ENCODE assay signal across 8 cellular contexts in the genomic region with DNA sequence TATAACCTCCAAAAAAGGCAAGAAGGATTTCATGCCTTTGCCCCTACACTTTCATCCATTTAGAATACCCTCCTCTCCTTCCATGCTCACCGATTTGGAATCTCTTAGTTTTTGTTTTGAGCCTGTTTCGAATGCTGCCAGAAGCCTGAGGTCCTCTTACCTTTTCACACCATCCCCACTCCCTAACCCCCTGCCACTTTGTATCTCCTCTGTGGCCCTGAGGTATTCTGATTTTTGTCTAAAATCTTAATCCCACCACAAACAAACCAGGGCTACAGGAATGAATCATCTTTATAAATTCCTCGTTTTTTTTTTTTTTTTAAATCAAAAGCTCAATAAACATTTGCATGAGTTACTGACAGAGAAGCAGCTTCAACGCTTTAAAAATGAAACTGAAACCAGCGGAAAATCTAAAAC. TPM values are rescaled to one million over a fixed set of nuclear protein-coding genes. Genes with fewer than 3 reads are reported as not detected.
A peak's percentile ranks its signal among the peaks of the same experiment; 100 is the strongest.
DNase-seq lines count a peak whose midpoint lies in the region; ATAC-seq and TF ChIP-seq lines count a peak whose summit lies in the region.

No MANE protein-coding gene starts in this region.

- CTCF ChIA-PET in RWPE1 (lab: Yijun Ruan, JAX), result interaction anchor here (0.7 kb wide), 1 partner anchor 702 kb away, joined by 4 read pairs; no protein-coding TSS in a partner anchor

- H3K9me3 ChIP-seq in gastrocnemius medialis, result no peaks in the 10 kb centered on the region

- H3K4me3 ChIP-seq in fibroblast of the aortic adventitia (ENCODE audit: low read depth, low read length) (peak overlapping the region; percentile 99), gastrocnemius medialis (peak overlapping the region; percentile 64 to 99 (median 90))

- H3K27me3 ChIP-seq in gastrocnemius medialis, result no peaks in the 10 kb centered on the region

- no peak for TF ChIP-seq POLR2A in gastrocnemius medialis (IDR thresholded peaks at IDR 0.05)

- peak; percentile 38 for DNase-seq in NCI-H1092 treated with DMSO at 0.1 percent for 48 hours (lab: John Stamatoyannopoulos, UW)
- no peak for DNase-seq in NCI-H1092 (lab: John Stamatoyannopoulos, UW)
- DNase-seq in HFFc6, result no peak
- no peak for DNase-seq in RWPE1 (ENCODE audit: low spot score)
- DNase-seq in fibroblast of the aortic adventitia (ENCODE audit: low read depth), result no peak
- no peak for DNase-seq in gastrocnemius medialis
- no peak for DNase-seq in NCI-H510A (lab: John Stamatoyannopoulos, UW)
- DNase-seq in middle frontal gyrus (ENCODE audit: extremely low spot score, low spot score), result no peak

- H3K4me1 Mint-ChIP-seq in HFFc6 (ENCODE audit: low read depth), result peaks cover 40% of the 10 kb centered on the region

- H3K27ac Mint-ChIP-seq in HFFc6, result peak overlapping the region; percentile 95

- peak overlapping the region; percentile 93 for H3K4me3 Mint-ChIP-seq in HFFc6

- intact Hi-C loops in gastrocnemius medialis (cut with DNase I; ENCODE audit: low total_unique reads), result loop anchor here (5.0 to 10.0 kb wide), 3 partner anchors 430 to 1362 kb away; a partner anchor contains a TSS

- H3K27me3 Mint-ChIP-seq in HFFc6 (ENCODE audit: insufficient read depth), result peaks cover 25% of the 10 kb centered on the region

- in situ Hi-C loops in gastrocnemius medialis (cut with MboI; ENCODE audit: low sequenced_read_pairs in 4 of 4), result loop anchor here in 2 of 4 donors (25.0 kb wide), 2 partner anchors 300 to 1250 kb away; a partner anchor contains a TSS

- ATAC-seq in gastrocnemius medialis, result no peak

- H3K36me3 ChIP-seq in gastrocnemius medialis, result peaks cover 0 to 26% of the 10 kb centered on the region in 2 donors

- peaks cover 10% of the 10 kb centered on the region; the same call in 1 of the 2 replicates for H3K9me3 Mint-ChIP-seq in HFFc6

- H3K27ac ChIP-seq in RWPE1 (peak overlapping the region; percentile 94), gastrocnemius medialis (peak overlapping the region; percentile 85 to 96 (median 88))

- H3K36me3 Mint-ChIP-seq in HFFc6 (ENCODE audit: low read depth), result peaks cover 36% of the 10 kb centered on the region

- POLR2A ChIA-PET in RWPE1 (lab: Yijun Ruan, JAX; ENCODE audit: low non-redundant PET), result interaction anchor here (0.6 kb wide), 1 partner anchor 210 kb away, joined by 5 read pairs; no protein-coding TSS in a partner anchor

- H3K4me1 ChIP-seq in gastrocnemius medialis, result peaks cover 20 to 29% of the 10 kb centered on the region in 2 donors

- no peak for TF ChIP-seq CTCF in HFFc6 (IDR thresholded peaks at IDR 0.05)
- TF ChIP-seq CTCF in RWPE1 (conservative IDR thresholded peaks at IDR 0.05; ENCODE audit: low read depth), result no peak
- no peak for TF ChIP-seq CTCF in fibroblast of the aortic adventitia (IDR thresholded peaks at IDR 0.05; ENCODE audit: insufficient read depth, low read length)
- TF ChIP-seq CTCF in gastrocnemius medialis (IDR thresholded peaks at IDR 0.05 in 4 of 5, conservative IDR thresholded peaks at IDR 0.05 in 1 of 5), result no peak

RNA-seq across cellular contexts. Expression of a gene that starts 1.6 kb away (rescaled TPM):
- total RNA-seq in HFFc6 (2021; fragmentation: NEBNext Ultra II Directional; extraction: Animal tissue kit (Norgen Biotek cat#: 25700)), result 1,000 to 10,000 TPM in 4 of 6 experiments, 100 to 1,000 TPM in 2; 826 to 1,148 (median 1,037) TPM
- 735 and 2,091 TPM in 2 replicates for total RNA-seq in fibroblast of the aortic adventitia (ENCODE audit: low replicate concordance)
- total RNA-seq in gastrocnemius medialis, result 1,000 to 10,000 TPM; 1,231 to 1,333 (median 1,277) TPM

RNA-seq across cellular contexts. Expression of a gene that starts 14.3 kb away (rescaled TPM):
- total RNA-seq in HFFc6 (2021; fragmentation: NEBNext Ultra II Directional; extraction: Animal tissue kit (Norgen Biotek cat#: 25700)), result 1 to 10 TPM; 2.9 to 4.1 (median 3.5) TPM
- total RNA-seq in fibroblast of the aortic adventitia (ENCODE audit: low replicate concordance), result 6.8 and 17.8 TPM in 2 replicates
- total RNA-seq in gastrocnemius medialis, result 1 to 10 TPM in 3 of 4 donors, under 1 TPM in 1; 0.58 to 7.4 (median 1.5) TPM

RNA-seq across cellular contexts. Expression of a gene that starts 55.1 kb away (rescaled TPM):
- not detected for total RNA-seq in HFFc6 (2021; fragmentation: NEBNext Ultra II Directional; extraction: Animal tissue kit (Norgen Biotek cat#: 25700))
- total RNA-seq in fibroblast of the aortic adventitia (ENCODE audit: low replicate concordance) (0.18 TPM in 1 of 2 replicates, not detected in the other), gastrocnemius medialis (1 to 10 TPM in 2 of 4 donors, under 1 TPM in 1, not detected in 1; 0.82 to 3.3 (median 1.9) TPM)
